ENCODE assay signal across 17 cellular contexts in the genomic region with DNA sequence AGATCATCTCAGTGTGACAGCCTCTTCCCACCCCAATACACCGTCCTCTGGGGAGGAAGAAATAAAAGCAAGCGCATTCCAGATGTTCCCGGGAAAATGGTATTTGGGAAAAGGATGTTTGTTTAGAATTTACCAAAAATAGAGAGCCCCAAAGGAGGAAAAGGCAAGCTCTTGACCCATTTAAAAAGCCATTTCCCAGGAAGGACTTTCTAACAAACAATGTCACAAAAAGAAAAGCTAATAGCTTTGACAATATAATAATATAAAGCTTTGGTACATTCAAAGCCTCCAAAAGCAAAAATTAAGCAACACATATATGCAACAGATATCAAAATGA.
DNase-seq lines count a peak whose midpoint lies in the region; ATAC-seq and TF ChIP-seq lines count a peak whose summit lies in the region.
"Had no signal": no experiment of that assay in that cellular context is flagged by ENCODE, and none has a peak within 500 bp of the region (broad histone marks: within the 10 kb centered on the region; RNA-seq: fewer than 3 reads in every experiment).

No MANE protein-coding gene starts in this region.

- H3K4me1 ChIP-seq in IMR-90 (ENCODE audit: control insufficient read depth, insufficient read depth, low read length) = peaks cover 48% of the 10 kb centered on the region
- H3K4me1 ChIP-seq in testis = peaks cover 43% of the 10 kb centered on the region

- H3K9ac ChIP-seq in IMR-90 (ENCODE audit: low read depth, low read length) = no peak overlapping the region

- peaks cover 32% of the 10 kb centered on the region for H3K4me1 Mint-ChIP-seq in mesothelial cell of epicardium
- H3K4me1 Mint-ChIP-seq: CD4-positive, alpha-beta memory T cell had no signal

- peak overlapping the region; percentile 98; the same call in 1 of the 2 replicates for H2AK5ac ChIP-seq in IMR-90 (ENCODE audit: low read depth, low read length)

- BruUV-seq in IMR-90 (replicated peaks; lab: Mats Ljungman, UMichigan) = no TSS peak

- no peak overlapping the region for H4K5ac ChIP-seq in IMR-90 (ENCODE audit: low read depth, low read length)

- no peaks in the 10 kb centered on the region for H3K27me3 Mint-ChIP-seq in mesothelial cell of epicardium (ENCODE audit: low read depth)
- H3K27me3 Mint-ChIP-seq: CD4-positive, alpha-beta memory T cell had no signal

- peak overlapping the region; percentile 99 for H2BK120ac ChIP-seq in IMR-90 (ENCODE audit: low read depth, low read length)

- peak overlapping the region; percentile 99 for H2BK20ac ChIP-seq in IMR-90 (ENCODE audit: low read depth, low read length)

- H3K9me3 ChIP-seq in IMR-90 (ENCODE audit: control insufficient read depth, insufficient read depth, low read length) = no peaks in the 10 kb centered on the region
- H3K9me3 ChIP-seq in testis = no peaks in the 10 kb centered on the region
- H3K9me3 ChIP-seq: BE2C had no signal

- H3K4me2 ChIP-seq in IMR-90 (ENCODE audit: low read depth, low read length) = no peak overlapping the region

- dilution Hi-C loops in IMR-90 (cut with HindIII; ENCODE audit: low sequenced_read_pairs, unreplicated experiment) = no loop called here

- intact Hi-C loops in IMR-90 (cut with micrococcal nuclease) (no loop called here), testis (cut with DNase I; ENCODE audit: low total_unique reads) (no loop called here)

- CTCF ChIA-PET in IMR-90 (lab: Yijun Ruan, JAX) = interaction anchor here (0.6 kb wide), 1 partner anchor 208 kb away, joined by 3 read pairs; no protein-coding TSS in a partner anchor

- H3K27ac Mint-ChIP-seq in mesothelial cell of epicardium = peak overlapping the region; percentile 67
- H3K27ac Mint-ChIP-seq: CD4-positive, alpha-beta memory T cell had no signal

- in situ Hi-C loops in IMR-90 (cut with MboI; ENCODE audit: low sequenced_read_pairs) = no loop called here

- H3K27me3 ChIP-seq in IMR-90 (ENCODE audit: control insufficient read depth, insufficient read depth, low read length) (no peaks in the 10 kb centered on the region), testis (no peaks in the 10 kb centered on the region)
- H3K27me3 ChIP-seq: BE2C had no signal

- peak overlapping the region; percentile 91; the same call in 2 of the 3 replicates for H2BK15ac ChIP-seq in IMR-90 (ENCODE audit: low read depth, low read length)

- peak overlapping the region in 1 of 2 experiments; percentile 96; a peak in 1 of 4 replicates for H4K8ac ChIP-seq in IMR-90 (ENCODE audit: low read depth in 2 of 2, low read length in 2 of 2)

- peak overlapping the region; percentile 99 for H3K4ac ChIP-seq in IMR-90 (ENCODE audit: low read depth, low read length)

- TF ChIP-seq CTCF in IMR-90 (conservative IDR thresholded peaks at IDR 0.05; ENCODE audit: low read depth, low read length) = no peak
- no peak for TF ChIP-seq CTCF in mesothelial cell of epicardium (IDR thresholded peaks at IDR 0.05; ENCODE audit: unreplicated experiment)
- no peak for TF ChIP-seq CTCF in testis (IDR thresholded peaks at IDR 0.05)

- no peak overlapping the region for H3K56ac ChIP-seq in IMR-90 (ENCODE audit: extremely low read depth, insufficient read depth, low read length)

- no peak overlapping the region; the same call in 1 of the 2 replicates for H3K18ac ChIP-seq in IMR-90 (ENCODE audit: low read depth, low read length)

- WGBS in IMR-90 (ENCODE audit: extremely low coverage in 2 of 2, insufficient read length in 1 of 2), 2 experiments = no CpG with 5 or more reads among the region's 3 CpGs
- WGBS in testis, 2 donors = 44 to 53% methylated on average over 3 of the region's 3 CpGs

- TF ChIP-seq RAD21 in IMR-90 (IDR thresholded peaks at IDR 0.05; ENCODE audit: low read length) = no peak

- no peak for ATAC-seq in IMR-90 (ENCODE audit: low read depth)
- ATAC-seq in GM21447 (IDR thresholded peaks at IDR 0.05; ENCODE audit: unreplicated experiment) = no peak
- ATAC-seq in SK-N-SH treated with all-trans-retinoic acid at 6 μM for 48 hours = no peak
- no peak for ATAC-seq in GM19035 (IDR thresholded peaks at IDR 0.05; ENCODE audit: unreplicated experiment)

- POLR2A ChIA-PET in IMR-90 (lab: Charles Lee; ENCODE audit: unreplicated experiment) = interaction anchor here (0.8 to 1.2 kb wide), 3 partner anchors 39 to 142 kb away, joined by 4 to 6 read pairs (median 4); partner anchors contain the start of gene RHOB

- peak overlapping the region; percentile 95 for H3K14ac ChIP-seq in IMR-90 (replicated peaks; ENCODE audit: low read depth, low read length)

- H3K4me3 ChIP-seq in IMR-90 (ENCODE audit: insufficient read depth, low read depth, low read length) = no peak overlapping the region
- no peak overlapping the region for H3K4me3 ChIP-seq in testis

- peak; percentile 17 for DNase-seq in activated effector memory CD4-positive, alpha-beta T cell treated with anti-CD3 and anti-CD28 coated beads, Interleukin-2, amount 50 U/mL, for 16 hours
- DNase-seq in activated effector memory CD4-positive, alpha-beta T cell treated with Interleukin-2 at 50 U/mL for 16 hours = no peak
- DNase-seq in IMR-90 (no peak), mesothelial cell of epicardium (ENCODE audit: low spot score in 2 of 2, unreplicated experiment in 2 of 2) (no peak), testis (no peak)
- DNase-seq: BE2C; Calu3; CD4-positive, alpha-beta memory T cell; DMS53; H7; NCI-H1417; NCI-H1930; NCI-H526 treated with DMSO at 0.1 percent for 48 hours had no signal

- no peaks in the 10 kb centered on the region for H4K20me1 ChIP-seq in IMR-90 (ENCODE audit: insufficient read depth, low read length)

- H3K27ac ChIP-seq in IMR-90 (ENCODE audit: insufficient read depth, low read length) (no peak overlapping the region; the same call in 1 of the 2 replicates), testis (peak overlapping the region; percentile 52 to 80)
- H3K27ac ChIP-seq: 22Rv1 had no signal

- H3K36me3 ChIP-seq in IMR-90 (ENCODE audit: control insufficient read depth, insufficient read depth, low read length) (no peaks in the 10 kb centered on the region), testis (ENCODE audit: low read depth, missing control alignments) (no peaks in the 10 kb centered on the region)
- H3K36me3 ChIP-seq: BE2C had no signal

- H3K9me1 ChIP-seq in IMR-90 (ENCODE audit: insufficient read depth, low read length) = peaks cover 50% of the 10 kb centered on the region

- H2AK9ac ChIP-seq in IMR-90 (replicated peaks; ENCODE audit: low read depth, low read length, poor library complexity) = no peak overlapping the region

- no peak overlapping the region for H2AFZ ChIP-seq in IMR-90 (replicated peaks; ENCODE audit: low read length, poor library complexity)

- no peak overlapping the region for H3K4me3 Mint-ChIP-seq in mesothelial cell of epicardium
- H3K4me3 Mint-ChIP-seq: CD4-positive, alpha-beta memory T cell had no signal

- no peaks in the 10 kb centered on the region for H3K9me3 Mint-ChIP-seq in mesothelial cell of epicardium

- peak overlapping the region; percentile 99 for H4K91ac ChIP-seq in IMR-90 (ENCODE audit: insufficient read depth, low read depth, low read length)

- no peak overlapping the region for H3K23ac ChIP-seq in IMR-90 (ENCODE audit: low read depth, low read length)

- no peaks in the 10 kb centered on the region for H3K36me3 Mint-ChIP-seq in mesothelial cell of epicardium
- H3K36me3 Mint-ChIP-seq: CD4-positive, alpha-beta memory T cell had no signal

- no peak for TF ChIP-seq POLR2A in IMR-90 (IDR thresholded peaks at IDR 0.05; ENCODE audit: low read depth, low read length)
- no peak for TF ChIP-seq POLR2A in testis (IDR thresholded peaks at IDR 0.05)

- no peak overlapping the region for H2BK5ac ChIP-seq in IMR-90 (ENCODE audit: low read depth, low read length, poor library complexity, severe bottlenecking)

- H3K79me1 ChIP-seq in IMR-90 (ENCODE audit: low read depth in 1 of 2, low read length in 2 of 2) = peaks cover 0 to 6% of the 10 kb centered on the region in 2 experiments; a peak in 1 of 4 replicates

TF ChIP-seq in IMR-90, 13 proteins besides CTCF, POLR2A, EP300 and RAD21 (continues in another document):
- TF ChIP-seq FOS (IDR thresholded peaks at IDR 0.05; ENCODE audit: low read depth, low read length) (no peak), NFE2L2 (IDR thresholded peaks at IDR 0.05; ENCODE audit: low read depth, low read length) (no peak), MXI1 (IDR thresholded peaks at IDR 0.05; ENCODE audit: borderline replicate concordance, low read depth, low read length) (no peak), SMC3 (IDR thresholded peaks at IDR 0.05; ENCODE audit: low read depth, low read length) (no peak), MAFK (IDR thresholded peaks at IDR 0.05; ENCODE audit: low read depth, low read length) (no peak), RCOR1 (IDR thresholded peaks at IDR 0.05; ENCODE audit: insufficient replicate concordance, low read length) (no peak)
- TF ChIP-seq, protein P1, sequence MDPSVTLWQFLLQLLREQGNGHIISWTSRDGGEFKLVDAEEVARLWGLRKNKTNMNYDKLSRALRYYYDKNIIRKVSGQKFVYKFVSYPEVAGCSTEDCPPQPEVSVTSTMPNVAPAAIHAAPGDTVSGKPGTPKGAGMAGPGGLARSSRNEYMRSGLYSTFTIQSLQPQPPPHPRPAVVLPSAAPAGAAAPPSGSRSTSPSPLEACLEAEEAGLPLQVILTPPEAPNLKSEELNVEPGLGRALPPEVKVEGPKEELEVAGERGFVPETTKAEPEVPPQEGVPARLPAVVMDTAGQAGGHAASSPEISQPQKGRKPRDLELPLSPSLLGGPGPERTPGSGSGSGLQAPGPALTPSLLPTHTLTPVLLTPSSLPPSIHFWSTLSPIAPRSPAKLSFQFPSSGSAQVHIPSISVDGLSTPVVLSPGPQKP (IDR thresholded peaks at IDR 0.05; ENCODE audit: borderline replicate concordance, low read depth, low read length) = no peak

TF ChIP-seq in SK-N-SH treated with all-trans-retinoic acid at 6 μM for 48 hours, 23 proteins besides CTCF, POLR2A, EP300 and RAD21 (continues in another document):
- TF ChIP-seq ZNF565 (CRISPR knock-in tag; conservative IDR thresholded peaks at IDR 0.05; ENCODE audit: low read depth) (no peak), ISL1 (CRISPR knock-in tag; IDR thresholded peaks at IDR 0.05) (no peak), PATZ1 (CRISPR knock-in tag; IDR thresholded peaks at IDR 0.05; ENCODE audit: borderline replicate concordance) (no peak), ZC3H10 (CRISPR knock-in tag; IDR thresholded peaks at IDR 0.05) (no peak), OSR1 (CRISPR knock-in tag; IDR thresholded peaks at IDR 0.05) (no peak)
